In the genomic region with DNA sequence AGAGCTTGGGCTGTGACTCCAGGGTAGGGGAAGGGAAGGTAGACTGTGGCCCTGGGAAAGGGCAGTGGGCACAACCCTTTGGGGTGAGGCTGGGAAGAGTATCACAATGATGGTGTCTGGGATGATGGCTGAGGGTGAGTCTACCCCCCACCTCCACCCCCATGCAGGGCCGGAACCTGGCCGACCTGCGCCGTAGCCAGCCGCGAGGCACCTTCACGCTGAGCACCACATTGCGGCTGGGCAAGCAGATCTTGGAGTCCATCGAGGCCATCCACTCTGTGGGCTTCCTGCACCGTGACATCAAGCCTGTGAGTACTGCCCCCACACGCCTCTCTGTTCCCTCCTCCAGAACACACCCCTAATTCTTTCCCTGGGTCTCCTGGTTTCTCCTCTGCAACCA, we compare ENCODE assay signal across 18 cellular contexts. TPM values are rescaled to one million over a fixed set of nuclear protein-coding genes. Genes with fewer than 3 reads are reported as not detected.
DNase-seq lines count a peak whose midpoint lies in the region; ATAC-seq and TF ChIP-seq lines count a peak whose summit lies in the region.
"Had no signal": no experiment of that assay in that cellular context is flagged by ENCODE, and none has a peak within 500 bp of the region (broad histone marks: within the 10 kb centered on the region; RNA-seq: fewer than 3 reads in every experiment).

No MANE protein-coding gene starts in this region.

- H3K27ac ChIP-seq in HEK293 (ENCODE audit: extremely low read depth, low read depth, low read length) (no peak overlapping the region), neural progenitor cell (no peak overlapping the region)
- H3K27ac ChIP-seq: A549, BLaER1 had no signal

- H3K9ac ChIP-seq in neural progenitor cell, result no peak overlapping the region
- H3K9ac ChIP-seq: BLaER1 had no signal

- no peak overlapping the region for H2AFZ ChIP-seq in neural progenitor cell (replicated peaks)
- H2AFZ ChIP-seq: GM23338 had no signal

- peak overlapping the region; percentile 44 for H3K27ac Mint-ChIP-seq in activated T-helper 2 cell treated with anti-CD3 and anti-CD28 coated beads, Interferon-gamma antibody, Interleukin-2, Interleukin-4, amounts not matched to agents 10 μg/mL and 5 μg/mL and 100 μg/mL, durations not matched to agents 14 hours and 24 hours and 36 hours
- H3K27ac Mint-ChIP-seq in neural progenitor cell, result peak overlapping the region; percentile 10
- peak overlapping the region; percentile 7 for H3K27ac Mint-ChIP-seq in stimulated activated effector memory CD8-positive, alpha-beta T cell treated with anti-CD3 and anti-CD28 coated beads, Interleukin-12 subunit alpha, Interleukin-12 subunit beta, amount 100 ng/mL, for 72 hours
- H3K27ac Mint-ChIP-seq: CD14-positive monocyte, GM23338 had no signal

- H4K20me1 ChIP-seq in neural progenitor cell (ENCODE audit: low read depth), result no peaks in the 10 kb centered on the region
- H4K20me1 ChIP-seq: BLaER1 had no signal

- POLR2A ChIA-PET in HEK293 (lab: Yijun Ruan, JAX), result interaction anchor here (0.6 kb wide), 1 partner anchor 8 kb away, joined by 5 read pairs; no protein-coding TSS in a partner anchor

- H3K36me3 Mint-ChIP-seq in activated T-helper 2 cell treated with anti-CD3 and anti-CD28 coated beads, Interferon-gamma antibody, Interleukin-2, Interleukin-4, amounts not matched to agents 10 μg/mL and 5 μg/mL and 100 μg/mL, durations not matched to agents 14 hours and 24 hours and 36 hours (ENCODE audit: low read depth), result no peaks in the 10 kb centered on the region
- no peaks in the 10 kb centered on the region for H3K36me3 Mint-ChIP-seq in neural progenitor cell
- H3K36me3 Mint-ChIP-seq in stimulated activated effector memory CD8-positive, alpha-beta T cell treated with anti-CD3 and anti-CD28 coated beads, Interleukin-12 subunit alpha, Interleukin-12 subunit beta, amount 100 ng/mL, for 72 hours, result peaks cover 6% of the 10 kb centered on the region
- H3K36me3 Mint-ChIP-seq: CD14-positive monocyte; CD4-positive, alpha-beta memory T cell had no signal

- intact Hi-C loops in activated T-helper 2 cell treated with anti-CD3 and anti-CD28 coated beads, Interferon-gamma antibody, Interleukin-2, Interleukin-4, amounts not matched to agents 10 μg/mL and 5 μg/mL and 100 μg/mL, durations not matched to agents 14 hours and 24 hours and 36 hours (cut with micrococcal nuclease), result loop anchor here (5.0 kb wide), 1 partner anchor 114 kb away; a partner anchor contains a TSS

- no peak overlapping the region for H3K4me3 Mint-ChIP-seq in activated T-helper 2 cell treated with anti-CD3 and anti-CD28 coated beads, Interferon-gamma antibody, Interleukin-2, Interleukin-4, amounts not matched to agents 10 μg/mL and 5 μg/mL and 100 μg/mL, durations not matched to agents 14 hours and 24 hours and 36 hours (ENCODE audit: low read depth)
- no peak overlapping the region for H3K4me3 Mint-ChIP-seq in neural progenitor cell
- H3K4me3 Mint-ChIP-seq in stimulated activated effector memory CD8-positive, alpha-beta T cell treated with anti-CD3 and anti-CD28 coated beads, Interleukin-12 subunit alpha, Interleukin-12 subunit beta, amount 100 ng/mL, for 72 hours, result no peak overlapping the region
- H3K4me3 Mint-ChIP-seq: CD4-positive, alpha-beta memory T cell; GM23338; H9 had no signal

- peaks cover 1% of the 10 kb centered on the region for H3K27me3 ChIP-seq in neural progenitor cell

- DNase-seq in activated T-helper 2 cell treated with anti-CD3 and anti-CD28 coated beads, Interferon-gamma antibody, Interleukin-2, Interleukin-4, amounts not matched to agents 10 μg/mL and 5 μg/mL and 100 μg/mL, durations not matched to agents 14 hours and 24 hours and 36 hours (ENCODE audit: low spot score), result no peak
- no peak for DNase-seq in neural progenitor cell (ENCODE audit: low spot score)
- DNase-seq in stimulated activated effector memory CD8-positive, alpha-beta T cell treated with anti-CD3 and anti-CD28 coated beads, Interleukin-12 subunit alpha, Interleukin-12 subunit beta, amount 100 ng/mL, for 72 hours (ENCODE audit: low spot score in 2 of 2), result no peak
- no peak for DNase-seq in AG20443 (ENCODE audit: low spot score)
- DNase-seq in stimulated activated CD4-positive, alpha-beta T cell treated with anti-CD3 and anti-CD28 coated beads, Interleukin-4, amount 100 ng/mL, for 4 hours, result no peak
- DNase-seq: CD4-positive, alpha-beta memory T cell; DMS79 treated with DMSO at 0.1 percent for 48 hours; GF-D8; H9 had no signal

- H3K9me3 ChIP-seq in HEK293 (ENCODE audit: control insufficient read depth, insufficient read depth, low read depth, low read length) (no peaks in the 10 kb centered on the region), neural progenitor cell (ENCODE audit: low read depth) (no peaks in the 10 kb centered on the region)
- H3K9me3 ChIP-seq: A549, BLaER1 had no signal

- H3K4me1 Mint-ChIP-seq in activated T-helper 2 cell treated with anti-CD3 and anti-CD28 coated beads, Interferon-gamma antibody, Interleukin-2, Interleukin-4, amounts not matched to agents 10 μg/mL and 5 μg/mL and 100 μg/mL, durations not matched to agents 14 hours and 24 hours and 36 hours (ENCODE audit: low read depth), result peaks cover 46% of the 10 kb centered on the region
- H3K4me1 Mint-ChIP-seq in neural progenitor cell, result peaks cover 20% of the 10 kb centered on the region
- peaks cover 45% of the 10 kb centered on the region for H3K4me1 Mint-ChIP-seq in stimulated activated effector memory CD8-positive, alpha-beta T cell treated with anti-CD3 and anti-CD28 coated beads, Interleukin-12 subunit alpha, Interleukin-12 subunit beta, amount 100 ng/mL, for 72 hours

- H3K79me2 ChIP-seq in neural progenitor cell (ENCODE audit: low read depth), result no peaks in the 10 kb centered on the region

- no peak for ATAC-seq in stimulated activated effector memory CD8-positive, alpha-beta T cell treated with anti-CD3 and anti-CD28 coated beads, Interleukin-12 subunit alpha, Interleukin-12 subunit beta, amount 100 ng/mL, for 72 hours
- ATAC-seq in GM19452 (IDR thresholded peaks at IDR 0.05; ENCODE audit: unreplicated experiment) (no peak), GM18519 (IDR thresholded peaks at IDR 0.05; ENCODE audit: low FRiP score, unreplicated experiment) (no peak)
- ATAC-seq: A549, GM23338 had no signal

- H3K9me3 Mint-ChIP-seq in activated T-helper 2 cell treated with anti-CD3 and anti-CD28 coated beads, Interferon-gamma antibody, Interleukin-2, Interleukin-4, amounts not matched to agents 10 μg/mL and 5 μg/mL and 100 μg/mL, durations not matched to agents 14 hours and 24 hours and 36 hours, result no peaks in the 10 kb centered on the region
- no peaks in the 10 kb centered on the region for H3K9me3 Mint-ChIP-seq in neural progenitor cell
- no peaks in the 10 kb centered on the region for H3K9me3 Mint-ChIP-seq in stimulated activated effector memory CD8-positive, alpha-beta T cell treated with anti-CD3 and anti-CD28 coated beads, Interleukin-12 subunit alpha, Interleukin-12 subunit beta, amount 100 ng/mL, for 72 hours
- H3K9me3 Mint-ChIP-seq: GM23338, H9 had no signal

- peaks cover 16% of the 10 kb centered on the region for H3K27me3 Mint-ChIP-seq in activated T-helper 2 cell treated with anti-CD3 and anti-CD28 coated beads, Interferon-gamma antibody, Interleukin-2, Interleukin-4, amounts not matched to agents 10 μg/mL and 5 μg/mL and 100 μg/mL, durations not matched to agents 14 hours and 24 hours and 36 hours (ENCODE audit: low read depth)
- H3K27me3 Mint-ChIP-seq in neural progenitor cell (ENCODE audit: insufficient read depth, low read depth), result peaks cover 2% of the 10 kb centered on the region

- H3K4me2 ChIP-seq in neural progenitor cell, result no peak overlapping the region
- H3K4me2 ChIP-seq: A549, BLaER1, GM23338 had no signal

- no peak for TF ChIP-seq CTCF in HEK293 (tag by site-specific recombination; IDR thresholded peaks at IDR 0.05)
- no peak for TF ChIP-seq CTCF in neural progenitor cell (IDR thresholded peaks at IDR 0.05)

- CTCF ChIA-PET in HEK293 (lab: Yijun Ruan, JAX), result interaction anchor here (0.6 to 2.9 kb wide), 2 partner anchors 10 to 34 kb away, joined by 3 to 9 read pairs; no protein-coding TSS in a partner anchor

- no peaks in the 10 kb centered on the region for H3F3A ChIP-seq in neural progenitor cell (ENCODE audit: low read depth)

- H3K4me3 ChIP-seq in HEK293 (ENCODE audit: low read depth, low read length) (no peak overlapping the region), neural progenitor cell (no peak overlapping the region)
- H3K4me3 ChIP-seq: A549, BLaER1, GM12878, GM23338 had no signal

- H3K4me1 ChIP-seq in HEK293 (ENCODE audit: control insufficient read depth, insufficient read depth, low read length), result peaks cover 9% of the 10 kb centered on the region; the same call in 1 of the 2 replicates
- peaks cover 3% of the 10 kb centered on the region for H3K4me1 ChIP-seq in neural progenitor cell
- H3K4me1 ChIP-seq: A549 had no signal

- H3K36me3 ChIP-seq in HEK293 (ENCODE audit: control insufficient read depth in 2 of 2, insufficient read depth in 1 of 2, low read length in 2 of 2) (no peaks in the 10 kb centered on the region), neural progenitor cell (no peaks in the 10 kb centered on the region)
- H3K36me3 ChIP-seq: BLaER1 had no signal

TF ChIP-seq in HEK293, 187 proteins besides CTCF, POLR2A, EP300 and RAD21:
- TF ChIP-seq ZNF2 (tag by site-specific recombination; IDR thresholded peaks at IDR 0.05) (no peak), GLIS2 (tag by site-specific recombination; IDR thresholded peaks at IDR 0.05) (0 out of 2 replicates have a peak, but pooled peaks have one; percentile 23)

RNA-seq across cellular contexts. Expression of a gene that starts 10.1 kb away (rescaled TPM):
- 1.5 TPM in 2 replicates for total RNA-seq in activated T-helper 2 cell treated with anti-CD3 and anti-CD28 coated beads, Interferon-gamma antibody, Interleukin-2, Interleukin-4, amounts not matched to agents 10 μg/mL and 5 μg/mL and 100 μg/mL, durations not matched to agents 14 hours and 24 hours and 36 hours
- total RNA-seq in neural progenitor cell (ENCODE audit: low replicate concordance), result 1.7 and 3.2 TPM in 2 replicates
- total RNA-seq: GM12878 had no signal

RNA-seq across cellular contexts. Expression of a gene that starts 24.1 kb away (rescaled TPM):
- 70.5 and 76.7 TPM in 2 replicates for total RNA-seq in activated T-helper 2 cell treated with anti-CD3 and anti-CD28 coated beads, Interferon-gamma antibody, Interleukin-2, Interleukin-4, amounts not matched to agents 10 μg/mL and 5 μg/mL and 100 μg/mL, durations not matched to agents 14 hours and 24 hours and 36 hours
- total RNA-seq in neural progenitor cell (ENCODE audit: low replicate concordance), result 25.2 and 113 TPM in 2 replicates

RNA-seq across cellular contexts. Expression of a gene that starts 44.7 kb away (rescaled TPM):
- total RNA-seq in activated T-helper 2 cell treated with anti-CD3 and anti-CD28 coated beads, Interferon-gamma antibody, Interleukin-2, Interleukin-4, amounts not matched to agents 10 μg/mL and 5 μg/mL and 100 μg/mL, durations not matched to agents 14 hours and 24 hours and 36 hours, result not detected in 2 replicates
- total RNA-seq in neural progenitor cell (ENCODE audit: low replicate concordance), result not detected in 2 replicates
- total RNA-seq: CD4-positive, alpha-beta memory T cell; GM23338; H9; HT-29 had no signal

RNA-seq across cellular contexts. Expression of a gene that starts 55.2 kb away (rescaled TPM):
- 0.34 and 0.75 TPM in 2 replicates for total RNA-seq in activated T-helper 2 cell treated with anti-CD3 and anti-CD28 coated beads, Interferon-gamma antibody, Interleukin-2, Interleukin-4, amounts not matched to agents 10 μg/mL and 5 μg/mL and 100 μg/mL, durations not matched to agents 14 hours and 24 hours and 36 hours
- 21.3 and 35.4 TPM in 2 replicates for total RNA-seq in neural progenitor cell (ENCODE audit: low replicate concordance)
- total RNA-seq: HT-29 had no signal
